ENCODE assay signal across 9 cellular contexts in the genomic region with DNA sequence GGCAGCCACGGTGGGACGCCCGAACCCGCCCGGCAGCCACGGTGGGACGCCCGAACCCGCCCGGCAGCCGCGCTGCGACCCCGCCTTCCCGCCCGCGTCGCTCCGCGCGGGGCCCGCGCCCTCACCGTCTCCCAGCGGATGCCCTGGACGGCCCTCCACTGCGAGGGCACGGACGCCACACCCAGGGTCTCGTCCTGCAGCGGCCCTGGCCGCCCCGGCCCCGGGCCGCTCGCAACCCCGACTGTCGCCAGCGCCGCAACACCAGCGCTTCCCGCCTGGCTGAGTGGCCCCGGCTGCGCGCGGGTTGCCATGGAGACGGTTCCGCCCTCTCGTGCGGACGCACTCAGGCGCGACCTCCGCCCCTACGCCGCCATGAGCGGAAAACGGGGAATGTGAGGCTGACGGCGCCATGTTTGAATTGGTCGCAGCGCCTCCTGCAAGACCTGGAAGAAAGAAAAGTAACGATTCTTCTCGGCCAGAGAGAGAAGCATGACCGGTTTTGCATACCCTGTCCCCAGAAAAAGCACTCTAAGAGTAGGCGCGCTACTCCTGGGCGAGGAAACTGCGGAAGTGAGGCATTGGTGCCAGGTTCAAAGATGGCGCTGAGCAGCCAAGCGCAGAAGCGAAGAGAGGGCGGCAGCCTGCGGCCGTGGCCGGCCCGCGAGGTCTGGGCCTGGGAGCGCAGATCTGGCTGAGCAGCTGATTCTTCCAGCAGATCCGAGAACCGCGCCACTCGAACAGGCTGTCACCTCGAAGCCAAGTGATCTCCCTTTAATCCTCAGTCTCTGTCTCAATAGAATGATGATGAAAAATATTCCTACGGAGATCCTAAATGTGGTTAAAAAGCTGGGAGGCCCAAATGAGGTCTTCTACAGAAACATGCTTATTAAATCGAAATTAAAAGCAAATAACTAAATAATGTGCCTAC. TPM values are rescaled to one million over a fixed set of nuclear protein-coding genes. Genes with fewer than 3 reads are reported as not detected.
DNase-seq lines count a peak whose midpoint lies in the region; ATAC-seq, FAIRE-seq and TF ChIP-seq lines count a peak whose summit lies in the region.
"Had no signal": no experiment of that assay in that cellular context is flagged by ENCODE, and none has a peak within 500 bp of the region (broad histone marks: within the 10 kb centered on the region; RNA-seq: fewer than 3 reads in every experiment).

Gene DYNC2I2 (minus strand): TSS at position 432 of the 928 bp plus-strand sequence. CDS start 121 bp downstream, at position 311.

- H3K4me2 ChIP-seq in BLaER1: peak within 1 kb of the TSS; percentile 73
- H3K4me2 ChIP-seq in HepG2 (ENCODE audit: low read depth, low read length): peak within 1 kb of the TSS; percentile 98

- H3K27me3 ChIP-seq in BLaER1 (no peaks in the 10 kb centered on the region), HepG2 (ENCODE audit: control insufficient read depth in 1 of 2, insufficient read depth in 2 of 2, low read length in 2 of 2) (no peaks in the 10 kb centered on the region)

- 0 out of 2 replicates have a peak, but pooled peaks have one; percentile 18 for TF ChIP-seq CTCF in HepG2 (CRISPR knock-in tag; IDR thresholded peaks at IDR 0.05)

- FAIRE-seq in HepG2 (lab: Jason Lieb, UNC): peak; percentile 42
- FAIRE-seq: islet of Langerhans had no signal

- CTCF ChIA-PET in HepG2 (lab: Yijun Ruan, JAX; ENCODE audit: low intra/inter-chr PET ratio, low total read pairs): no interaction called here

- peak within 1 kb of the TSS; percentile 100 for H3K27ac ChIP-seq in BLaER1
- H3K27ac ChIP-seq in HepG2 (ENCODE audit: extremely low read length, insufficient read depth, low read length): peak within 1 kb of the TSS; percentile 100

- TSS peak; percentile 95 for BruUV-seq in HepG2 (replicated peaks; lab: Mats Ljungman, UMichigan)

- WGBS in HepG2 (ENCODE audit: low lambda C conversion rate): 3% methylated on average over 10 of the region's 86 CpGs

- H4K20me1 ChIP-seq in BLaER1 (no peaks in the 10 kb centered on the region), HepG2 (ENCODE audit: insufficient read depth, low read length) (no peaks in the 10 kb centered on the region)

- DNase-seq in NCI-H748 treated with DMSO at 0.1 percent for 48 hours (lab: John Stamatoyannopoulos, UW): peak; percentile 87
- DNase-seq in activated CD4-positive, alpha-beta T cell treated with anti-CD3 and anti-CD28 coated beads, Interleukin-2, amount 50 U/mL, for 24 hours (ENCODE audit: low read depth in 1 of 2, low spot score in 1 of 2): peak; percentile 91 to 95
- peak; percentile 96 for DNase-seq in dermis blood vessel endothelial cell
- peak; percentile 87 for DNase-seq in HepG2 (ENCODE audit: low spot score)
- DNase-seq in stimulated activated CD4-positive, alpha-beta T cell treated with anti-CD3 and anti-CD28 coated beads, Interleukin-2, amount 100 ng/mL, for 48 hours: peak; percentile 95 to 96

- H3K9me3 ChIP-seq in BLaER1 (no peaks in the 10 kb centered on the region), HepG2 (ENCODE audit: low read length) (no peaks in the 10 kb centered on the region)

- TF ChIP-seq POLR2A in HepG2 (IDR thresholded peaks at IDR 0.05; ENCODE audit: insufficient read depth in 1 of 2, low read depth in 2 of 2, low read length in 2 of 2): peak; percentile 68 to 74

- peak within 1 kb of the TSS; percentile 97 for H2AFZ ChIP-seq in HepG2 (ENCODE audit: low read length)

- POLR2A ChIA-PET in HepG2 (lab: Yijun Ruan, JAX): interaction anchor here (1.0 to 2.9 kb wide), 7 partner anchors 21 to 68 kb away, joined by 3 to 12 read pairs (median 4); partner anchors contain the start of genes SET and ZDHHC12

- peak; percentile 57 for TF ChIP-seq RAD21 in HepG2 (CRISPR knock-in tag; IDR thresholded peaks at IDR 0.05)

- peak; percentile 81 for ATAC-seq in GM19324 (IDR thresholded peaks at IDR 0.05; ENCODE audit: low FRiP score, unreplicated experiment)
- ATAC-seq in HG03520 (IDR thresholded peaks at IDR 0.05; ENCODE audit: unreplicated experiment): peak; percentile 54
- ATAC-seq in HepG2: peak; percentile 98

- no peaks in the 10 kb centered on the region for H3K79me2 ChIP-seq in HepG2 (ENCODE audit: insufficient read depth, low read length)

- H3K4me1 ChIP-seq in BLaER1 (peaks cover 27% of the 10 kb centered on the region), HepG2 (ENCODE audit: insufficient read depth, low read length) (peaks cover 5% of the 10 kb centered on the region; the same call in 1 of the 2 replicates)

- H3K4me3 ChIP-seq in BLaER1 (peak within 1 kb of the TSS; percentile 87), HepG2 (replicated peaks in 1 of 3; ENCODE audit: insufficient read depth in 1 of 3, low read depth in 2 of 3, low read length in 3 of 3) (peak within 1 kb of the TSS; percentile 68 to 84 (median 73))

- in situ Hi-C loops in HepG2 (cut with HindIII; ENCODE audit: extremely low pct_ligation_motif_present, low pct_unique_long_range_greater_than_20kb): no loop called here

- peak within 1 kb of the TSS; percentile 99 for H3K9ac ChIP-seq in BLaER1
- peak within 1 kb of the TSS; percentile 100 for H3K9ac ChIP-seq in HepG2 (ENCODE audit: insufficient read depth, low read depth, low read length)

- intact Hi-C loops in HepG2 (cut with micrococcal nuclease; ENCODE audit: unreplicated experiment): no loop called here

- peaks cover 9% of the 10 kb centered on the region; the same call in 1 of the 2 replicates for H3K36me3 ChIP-seq in BLaER1
- H3K36me3 ChIP-seq in HepG2 (replicated peaks in 1 of 2; ENCODE audit: control insufficient read depth in 1 of 2, insufficient read depth in 2 of 2, low read length in 2 of 2): no peaks in the 10 kb centered on the region

- TF ChIP-seq EP300 in HepG2 (IDR thresholded peaks at IDR 0.05; ENCODE audit: low read depth in 2 of 2, low read length in 2 of 2) (no peak), HepG2 (CRISPR knock-in tag; IDR thresholded peaks at IDR 0.05; ENCODE audit: borderline replicate concordance) (peak; percentile 13; the same call in 1 of the 2 replicates)

TF ChIP-seq in HepG2, 621 proteins besides CTCF, POLR2A, EP300 and RAD21 (continues in another document):
- TF ChIP-seq, protein P1, sequence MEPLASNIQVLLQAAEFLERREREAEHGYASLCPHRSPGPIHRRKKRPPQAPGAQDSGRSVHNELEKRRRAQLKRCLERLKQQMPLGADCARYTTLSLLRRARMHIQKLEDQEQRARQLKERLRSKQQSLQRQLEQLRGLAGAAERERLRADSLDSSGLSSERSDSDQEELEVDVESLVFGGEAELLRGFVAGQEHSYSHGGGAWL (CRISPR knock-in tag; IDR thresholded peaks at IDR 0.05): peak; percentile 46; the same call in 1 of the 2 replicates
- TF ChIP-seq RFX5 (IDR thresholded peaks at IDR 0.05; ENCODE audit: low read depth, low read length): peak; percentile 9; the same call in 1 of the 2 replicates
- peak; percentile 52 for TF ChIP-seq RARA (CRISPR knock-in tag; IDR thresholded peaks at IDR 0.05)
- TF ChIP-seq MLLT10 (CRISPR knock-in tag; IDR thresholded peaks at IDR 0.05): no peak
- 0 out of 2 replicates have a peak, but pooled peaks have one; percentile 70 for TF ChIP-seq ZNF841 (CRISPR knock-in tag; IDR thresholded peaks at IDR 0.05; ENCODE audit: borderline replicate concordance)
- peak; percentile 32; the same call in 1 of the 2 replicates for TF ChIP-seq ZNF746 (CRISPR knock-in tag; IDR thresholded peaks at IDR 0.05)
- no peak for TF ChIP-seq ZNF576 (CRISPR knock-in tag; IDR thresholded peaks at IDR 0.05)
- TF ChIP-seq ZNF607 (CRISPR knock-in tag; IDR thresholded peaks at IDR 0.05; ENCODE audit: borderline replicate concordance): peak; percentile 42; the same call in 1 of the 2 replicates
- peak; percentile 49; the same call in 1 of the 2 replicates for TF ChIP-seq ESRRA (CRISPR knock-in tag; IDR thresholded peaks at IDR 0.05; ENCODE audit: low read depth)
- TF ChIP-seq CAMTA2 (CRISPR knock-in tag; IDR thresholded peaks at IDR 0.05; ENCODE audit: borderline replicate concordance): no peak
- TF ChIP-seq ZNF605 (CRISPR knock-in tag; IDR thresholded peaks at IDR 0.05): 0 out of 2 replicates have a peak, but pooled peaks have one; percentile 69

RNA-seq across cellular contexts. Expression of gene DYNC2I2, which starts in this region (rescaled TPM):
- total RNA-seq in dermis blood vessel endothelial cell (49.7 and 95.8 TPM in 2 replicates), HepG2 (2016; rRNA removed; fragmentation: Illumina TruSeq; extraction: Trizol) (31.1 and 40.2 TPM in 2 replicates)
- total RNA-seq in HepG2 (2016; cell fraction: cytosol; rRNA removed; fragmentation: Illumina TruSeq; extraction: Trizol; ENCODE audit: low read depth): 35.7 and 35.9 TPM in 2 replicates
- 30.0 and 41.4 TPM in 2 replicates for total RNA-seq in HepG2 (2016; cell fraction: insoluble cytoplasmic fraction; rRNA removed; fragmentation: Illumina TruSeq; extraction: Trizol)
- 44.4 and 48.2 TPM in 2 replicates for total RNA-seq in HepG2 (2016; cell fraction: membrane; rRNA removed; fragmentation: Illumina TruSeq; extraction: Trizol)
- 29.1 and 30.6 TPM in 2 replicates for total RNA-seq in HepG2 (2016; cell fraction: nucleus; rRNA removed; fragmentation: Illumina TruSeq; extraction: Trizol)
- 12.5 and 13.7 TPM in 2 replicates for polyA plus RNA-seq in HepG2 (2011; rRNA removed)
- 8.1 and 18.6 TPM in 2 replicates for polyA plus RNA-seq in HepG2 (2011; cell fraction: cytosol; rRNA removed)
- polyA plus RNA-seq in HepG2 (2011; cell fraction: nucleus; rRNA removed): 38.0 and 51.4 TPM in 2 replicates
- 3.2 and 5.6 TPM in 2 replicates for polyA plus RNA-seq in HepG2 (2012)
- 38.3 and 39.4 TPM in 2 replicates for polyA plus RNA-seq in HepG2 (2016; cell fraction: cytosol; fragmentation: Illumina TruSeq; extraction: Trizol; ENCODE audit: low read depth)
- 29.4 and 33.1 TPM in 2 replicates for polyA plus RNA-seq in HepG2 (2016; cell fraction: insoluble cytoplasmic fraction; fragmentation: Illumina TruSeq; extraction: Trizol; ENCODE audit: low read depth)
- 37.6 and 43.8 TPM in 2 replicates for polyA plus RNA-seq in HepG2 (2016; cell fraction: membrane; fragmentation: Illumina TruSeq; extraction: Trizol; ENCODE audit: low read depth)
- 49.9 and 51.2 TPM in 2 replicates for polyA plus RNA-seq in HepG2 (2016; cell fraction: nucleus; fragmentation: Illumina TruSeq; extraction: Trizol; ENCODE audit: insufficient read depth, low read depth)
- polyA minus RNA-seq in HepG2 (2011; rRNA and poly(A)+ RNA removed; ENCODE audit: low replicate concordance): 21.4 and 223 TPM in 2 replicates
- 7.2 and 10.8 TPM in 2 replicates for polyA minus RNA-seq in HepG2 (2011; cell fraction: cytosol; rRNA and poly(A)+ RNA removed)
- polyA minus RNA-seq in HepG2 (2011; cell fraction: nucleus; rRNA and poly(A)+ RNA removed): 9.3 and 12.7 TPM in 2 replicates

Comparison
In these comparisons a context has a peak if more than half of its experiments do, and no peak if none do; other contexts are left out.
1. Peak in every context shown above with its lines: DNase-seq, ATAC-seq, H3K4me3 ChIP-seq and H3K27ac ChIP-seq.